Comparison of ENCODE assay signal across 7 cellular contexts in the genomic region with DNA sequence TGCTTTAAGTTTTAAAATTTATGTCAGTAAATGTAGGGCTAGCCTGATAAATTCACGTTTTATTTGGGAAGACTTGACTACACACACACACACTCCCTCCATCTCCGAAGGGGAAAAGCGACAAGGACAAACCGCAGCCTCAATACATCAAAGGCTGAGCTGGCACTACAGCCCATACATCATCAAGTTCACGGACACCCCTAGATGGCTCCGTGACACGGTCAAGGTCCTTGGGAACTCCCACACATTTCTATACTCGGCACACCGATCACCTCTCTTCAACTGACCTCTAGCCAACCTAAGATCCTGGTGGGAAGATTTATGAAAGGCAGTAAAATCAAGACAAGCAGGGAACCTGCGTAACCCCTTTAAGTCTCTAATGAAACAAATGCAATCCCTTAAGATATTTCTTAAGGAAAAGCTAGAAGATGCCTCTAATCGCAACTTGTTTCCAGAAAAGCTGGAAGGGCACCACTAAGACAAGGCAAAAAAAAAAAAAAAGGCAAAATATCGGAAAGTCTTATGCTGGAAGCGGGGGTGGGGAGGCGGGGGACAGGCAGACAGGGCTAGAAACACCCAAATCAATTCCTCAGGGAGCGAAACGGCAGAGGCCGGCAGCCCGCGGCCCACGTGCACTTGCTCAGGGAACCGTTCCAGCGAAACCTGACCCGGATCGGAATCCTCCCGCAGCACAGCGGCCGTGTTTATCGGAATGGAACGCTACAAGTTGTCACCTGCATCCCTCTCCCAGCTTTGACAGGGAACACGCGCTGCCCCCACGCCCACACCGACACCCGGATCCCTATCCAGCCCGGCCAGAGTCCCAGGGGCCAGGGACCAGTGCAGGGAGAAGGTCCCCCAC. TPM values are rescaled to one million over a fixed set of nuclear protein-coding genes. Genes with fewer than 3 reads are reported as not detected.
A peak's percentile ranks its signal among the peaks of the same experiment; 100 is the strongest.
DNase-seq lines count a peak whose midpoint lies in the region; ATAC-seq, FAIRE-seq and TF ChIP-seq lines count a peak whose summit lies in the region.

No MANE protein-coding gene starts in this region.

- no peak for FAIRE-seq in GM12892 (lab: Jason Lieb, UNC)

- peaks cover 6% of the 10 kb centered on the region for H3K4me1 ChIP-seq in endodermal cell (ENCODE audit: control insufficient read depth, insufficient read depth, low read length)
- H3K4me1 ChIP-seq in mesodermal cell (ENCODE audit: control insufficient read depth, insufficient read depth, low read length, poor library complexity, severe bottlenecking) = no peaks in the 10 kb centered on the region
- peaks cover 18% of the 10 kb centered on the region for H3K4me1 ChIP-seq in effector memory CD4-positive, alpha-beta T cell (ENCODE audit: control insufficient read depth, insufficient read depth, low read length, poor library complexity, severe bottlenecking)

- H3K36me3 Mint-ChIP-seq in endodermal cell (ENCODE audit: low read depth) = no peaks in the 10 kb centered on the region
- H3K36me3 Mint-ChIP-seq in type B pancreatic cell = no peaks in the 10 kb centered on the region

- ATAC-seq in GM18858 (IDR thresholded peaks at IDR 0.05; ENCODE audit: unreplicated experiment) = no peak

- H3K27me3 Mint-ChIP-seq in endodermal cell (ENCODE audit: insufficient read depth) = peaks cover 63% of the 10 kb centered on the region
- H3K27me3 Mint-ChIP-seq in type B pancreatic cell = peaks cover 62% of the 10 kb centered on the region

- H3K9me3 ChIP-seq in endodermal cell (ENCODE audit: control insufficient read depth, low read length) (no peaks in the 10 kb centered on the region), mesodermal cell (ENCODE audit: control insufficient read depth, low read length) (no peaks in the 10 kb centered on the region)
- H3K9me3 ChIP-seq in effector memory CD4-positive, alpha-beta T cell (ENCODE audit: control insufficient read depth, low read length) = no peaks in the 10 kb centered on the region

- DNase-seq in GM12892 (ENCODE audit: insufficient read length) = peak; percentile 5
- DNase-seq in NCI-H774 (lab: John Stamatoyannopoulos, UW) = peak; percentile 18
- peak; percentile 73 for DNase-seq in endodermal cell
- peak; percentile 69 for DNase-seq in type B pancreatic cell (ENCODE audit: extremely low spot score, unreplicated experiment)
- DNase-seq in effector memory CD4-positive, alpha-beta T cell = no peak

- H3K9me3 Mint-ChIP-seq in endodermal cell (no peaks in the 10 kb centered on the region), type B pancreatic cell (no peaks in the 10 kb centered on the region)

- no peak for TF ChIP-seq CTCF in endodermal cell (conservative IDR thresholded peaks at IDR 0.05)
- no peak for TF ChIP-seq CTCF in type B pancreatic cell (conservative IDR thresholded peaks at IDR 0.05)

- peak overlapping the region; percentile 59 for H3K4me3 Mint-ChIP-seq in endodermal cell
- peak overlapping the region; percentile 85 for H3K4me3 Mint-ChIP-seq in type B pancreatic cell

- H3K27ac Mint-ChIP-seq in endodermal cell (no peak overlapping the region), type B pancreatic cell (peak overlapping the region; percentile 6)

- WGBS in endodermal cell (ENCODE audit: insufficient coverage in 1 of 2, insufficient read length in 1 of 2), 2 experiments = 12 to 22% methylated on average over 4 to 35 of the region's 35 CpGs
- 4 to 6% methylated on average over 19 to 27 of the region's 35 CpGs for WGBS in mesodermal cell (ENCODE audit: insufficient coverage in 2 of 2), 2 experiments

- H3K4me3 ChIP-seq in endodermal cell (ENCODE audit: low read length) (peak overlapping the region; percentile 82), mesodermal cell (ENCODE audit: extremely low read depth, insufficient read depth, low read length, poor library complexity, severe bottlenecking) (peak overlapping the region; percentile 50)
- H3K4me3 ChIP-seq in effector memory CD4-positive, alpha-beta T cell (ENCODE audit: insufficient read depth, low read depth, low read length, poor library complexity, severe bottlenecking) = no peak overlapping the region

- no peaks in the 10 kb centered on the region for H3K36me3 ChIP-seq in endodermal cell (ENCODE audit: control insufficient read depth, insufficient read depth, low read length)
- H3K36me3 ChIP-seq in mesodermal cell (ENCODE audit: control insufficient read depth, insufficient read depth, low read length) = no peaks in the 10 kb centered on the region
- H3K36me3 ChIP-seq in effector memory CD4-positive, alpha-beta T cell (ENCODE audit: control insufficient read depth, insufficient read depth, low read length) = no peaks in the 10 kb centered on the region

- H3K27ac ChIP-seq in endodermal cell (ENCODE audit: low read depth, low read length) = no peak overlapping the region
- no peak overlapping the region for H3K27ac ChIP-seq in mesodermal cell (ENCODE audit: low read depth, low read length, severe bottlenecking)
- no peak overlapping the region for H3K27ac ChIP-seq in effector memory CD4-positive, alpha-beta T cell (ENCODE audit: insufficient read depth, low read length, poor library complexity, severe bottlenecking)

- TF ChIP-seq POLR2A in GM12892 (IDR thresholded peaks at IDR 0.05; ENCODE audit: low read depth, low read length) = no peak

- H3K27me3 ChIP-seq in endodermal cell (ENCODE audit: control insufficient read depth, insufficient read depth, low read length, poor library complexity, severe bottlenecking) = peaks cover 79% of the 10 kb centered on the region
- peaks cover 12% of the 10 kb centered on the region for H3K27me3 ChIP-seq in effector memory CD4-positive, alpha-beta T cell (replicated peaks; ENCODE audit: control insufficient read depth, insufficient read depth, low read length, poor library complexity, severe bottlenecking)

- peaks cover 8% of the 10 kb centered on the region for H3K4me1 Mint-ChIP-seq in endodermal cell
- H3K4me1 Mint-ChIP-seq in type B pancreatic cell (ENCODE audit: unreplicated experiment) = peaks cover 13% of the 10 kb centered on the region

- no peak overlapping the region for H3K9ac ChIP-seq in endodermal cell (ENCODE audit: extremely low read depth, low read length, poor library complexity, severe bottlenecking)

RNA-seq across cellular contexts. Expression of a gene that starts 1.5 kb away (rescaled TPM):
- not detected for polyA plus RNA-seq in GM12892 (2012; ENCODE audit: missing spikeins)
- total RNA-seq in endodermal cell (under 1 TPM; 0.15 to 0.27 TPM), type B pancreatic cell (ENCODE audit: low replicate concordance) (2.2 and 5.1 TPM in 2 replicates)
- polyA plus RNA-seq in endodermal cell (2013, experiment 1 of 2) = 0.21 TPM
- 0.21 TPM for polyA plus RNA-seq in endodermal cell (2013, experiment 2 of 2)
- polyA plus RNA-seq in mesodermal cell (2013, experiment 1 of 2) = 0.07 TPM
- polyA plus RNA-seq in mesodermal cell (2013, experiment 2 of 2) = 0.15 TPM

Comparison
In these comparisons a context has a peak if more than half of its experiments do, and no peak if none do; other contexts are left out.
1. DNase-seq: peak in GM12892 (single experiment), NCI-H774 (single experiment), endodermal cell (single experiment) and type B pancreatic cell (single experiment); none in effector memory CD4-positive, alpha-beta T cell (0 of 3).